8 cellular contexts compared by ENCODE assay signal in the genomic region with DNA sequence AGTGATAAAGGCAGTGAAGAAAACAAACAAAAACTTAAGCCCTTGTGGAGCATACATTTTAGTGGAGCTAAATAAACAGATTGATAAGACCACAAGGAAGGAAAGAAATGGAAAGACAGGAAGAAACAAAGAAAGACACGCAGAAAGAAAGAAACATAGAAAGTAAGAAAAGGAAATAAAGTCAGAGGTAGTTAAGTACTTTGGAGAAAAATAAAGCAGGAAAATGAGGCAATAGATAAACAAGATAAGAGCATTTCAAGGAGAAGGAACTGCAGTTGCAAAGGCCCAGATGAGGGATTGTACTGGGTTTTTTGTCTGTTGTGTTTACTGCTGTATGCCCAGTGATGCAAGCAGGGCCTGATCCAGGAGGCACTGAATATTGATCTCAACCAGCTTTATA. TPM values are rescaled to one million over a fixed set of nuclear protein-coding genes. Genes with fewer than 3 reads are reported as not detected.
A peak's percentile ranks its signal among the peaks of the same experiment; 100 is the strongest.
DNase-seq lines count a peak whose midpoint lies in the region; ATAC-seq and TF ChIP-seq lines count a peak whose summit lies in the region.

No MANE protein-coding gene starts in this region.

- H3K4me1 Mint-ChIP-seq in activated T-cell treated with anti-CD3 and anti-CD28 coated beads, Interleukin-2, amount 50 U/mL, for 24 hours (ENCODE audit: low read depth), result peaks cover 48% of the 10 kb centered on the region
- H3K4me1 Mint-ChIP-seq in activated CD8-positive, alpha-beta T cell treated with anti-CD3 and anti-CD28 coated beads, Interleukin-2, amount 10 ng/mL, durations not matched to agents 7 days and 5 days (ENCODE audit: low read depth), result peaks cover 36% of the 10 kb centered on the region

- H3K27me3 ChIP-seq in iPS-18a (ENCODE audit: control insufficient read depth, insufficient read depth, low read length), result peaks cover 10% of the 10 kb centered on the region
- no peaks in the 10 kb centered on the region for H3K27me3 ChIP-seq in stomach

- H3K9me3 Mint-ChIP-seq in activated T-cell treated with anti-CD3 and anti-CD28 coated beads, Interleukin-2, amount 50 U/mL, for 24 hours, result no peaks in the 10 kb centered on the region
- H3K9me3 Mint-ChIP-seq in activated CD8-positive, alpha-beta T cell treated with anti-CD3 and anti-CD28 coated beads, Interleukin-2, amount 10 ng/mL, durations not matched to agents 7 days and 5 days (ENCODE audit: insufficient read depth), result no peaks in the 10 kb centered on the region

- H3K4me3 Mint-ChIP-seq in activated T-cell treated with anti-CD3 and anti-CD28 coated beads, Interleukin-2, amount 50 U/mL, for 24 hours, result peak overlapping the region; percentile 97
- peak overlapping the region; percentile 91 for H3K4me3 Mint-ChIP-seq in activated CD8-positive, alpha-beta T cell treated with anti-CD3 and anti-CD28 coated beads, Interleukin-2, amount 10 ng/mL, durations not matched to agents 7 days and 5 days

- H3K9me3 ChIP-seq in iPS-18a (ENCODE audit: control insufficient read depth, low read depth, low read length) (no peaks in the 10 kb centered on the region), stomach (no peaks in the 10 kb centered on the region)

- CTCF ChIA-PET in activated CD8-positive, alpha-beta T cell treated with anti-CD3 and anti-CD28 coated beads, Interleukin-2, amount 10 ng/mL, durations not matched to agents 7 days and 5 days (lab: Charles Lee), result interaction anchor here (0.9 to 4.0 kb wide), 12 partner anchors 9 to 498 kb away, joined by 3 to 49 read pairs (median 5); a partner anchor contains a TSS

- peak overlapping the region; percentile 95 for H3K4me3 ChIP-seq in iPS-18a (ENCODE audit: low read length)
- H3K4me3 ChIP-seq in stomach, result peak overlapping the region; percentile 64 to 96 (median 74)

- peaks cover 6% of the 10 kb centered on the region for H3K36me3 ChIP-seq in iPS-18a (ENCODE audit: control insufficient read depth, low read depth, low read length)
- peaks cover 13 to 21% (median 16%) of the 10 kb centered on the region in 4 donors for H3K36me3 ChIP-seq in stomach

- TF ChIP-seq CTCF in stomach (IDR thresholded peaks at IDR 0.05) (no peak), GM10266 (IDR thresholded peaks at IDR 0.05; ENCODE audit: control insufficient read depth, insufficient read depth, low read depth, missing control alignments) (no peak)

- H3K27ac Mint-ChIP-seq in activated T-cell treated with anti-CD3 and anti-CD28 coated beads, Interleukin-2, amount 50 U/mL, for 24 hours, result peak overlapping the region; percentile 94
- peak overlapping the region; percentile 47 for H3K27ac Mint-ChIP-seq in activated CD8-positive, alpha-beta T cell treated with anti-CD3 and anti-CD28 coated beads, Interleukin-2, amount 10 ng/mL, durations not matched to agents 7 days and 5 days

- POLR2A ChIA-PET in activated CD8-positive, alpha-beta T cell treated with anti-CD3 and anti-CD28 coated beads, Interleukin-2, amount 10 ng/mL, durations not matched to agents 7 days and 5 days (lab: Charles Lee), result interaction anchor here (0.7 to 2.4 kb wide), 5 partner anchors 8 to 253 kb away, joined by 3 to 17 read pairs (median 4); a partner anchor contains a TSS

- H3K36me3 Mint-ChIP-seq in activated T-cell treated with anti-CD3 and anti-CD28 coated beads, Interleukin-2, amount 50 U/mL, for 24 hours (ENCODE audit: low read depth), result peaks cover 52% of the 10 kb centered on the region
- H3K36me3 Mint-ChIP-seq in activated CD8-positive, alpha-beta T cell treated with anti-CD3 and anti-CD28 coated beads, Interleukin-2, amount 10 ng/mL, durations not matched to agents 7 days and 5 days (ENCODE audit: low read depth), result peaks cover 24% of the 10 kb centered on the region

- H3K27ac ChIP-seq in iPS-18a (ENCODE audit: low read length), result no peak overlapping the region
- peak overlapping the region in 4 of 5 donors; percentile 93 to 99 (median 96) for H3K27ac ChIP-seq in stomach

- peak overlapping the region; percentile 88 for H3K9ac ChIP-seq in iPS-18a (ENCODE audit: low read length)

- 12 to 28% (median 16%) methylated on average over 1 of the region's 1 CpG for WGBS in stomach, 5 donors

- TF ChIP-seq POLR2A in stomach (IDR thresholded peaks at IDR 0.05), result no peak

- peaks cover 4% of the 10 kb centered on the region for H3K4me1 ChIP-seq in iPS-18a (ENCODE audit: control insufficient read depth, low read depth, low read length)
- peaks cover 20 to 52% (median 37%) of the 10 kb centered on the region in 4 donors for H3K4me1 ChIP-seq in stomach

- TF ChIP-seq EP300 in stomach (IDR thresholded peaks at IDR 0.05), result no peak

- no peak for DNase-seq in activated T-cell treated with anti-CD3 and anti-CD28 coated beads, Interleukin-2, amount 50 U/mL, for 24 hours
- DNase-seq in activated T-cell treated with anti-CD3 and anti-CD28 coated beads, Interleukin-2, amount 50 U/mL, for 1 hour, result no peak
- no peak for DNase-seq in activated CD8-positive, alpha-beta T cell treated with anti-CD3 and anti-CD28 coated beads, Interleukin-2, amount 10 ng/mL, durations not matched to agents 7 days and 5 days
- DNase-seq in stomach (no peak), GM10266 (ENCODE audit: extremely low spot score) (no peak)

- intact Hi-C loops in stomach (cut with DNase I; ENCODE audit: low total_unique reads), result no loop called here

- H3K27me3 Mint-ChIP-seq in activated T-cell treated with anti-CD3 and anti-CD28 coated beads, Interleukin-2, amount 50 U/mL, for 24 hours, result no peaks in the 10 kb centered on the region
- no peaks in the 10 kb centered on the region for H3K27me3 Mint-ChIP-seq in activated CD8-positive, alpha-beta T cell treated with anti-CD3 and anti-CD28 coated beads, Interleukin-2, amount 10 ng/mL, durations not matched to agents 7 days and 5 days (ENCODE audit: low read depth)

- no peak for ATAC-seq in activated CD8-positive, alpha-beta T cell treated with anti-CD3 and anti-CD28 coated beads, Interleukin-2, amount 10 ng/mL, durations not matched to agents 7 days and 5 days
- ATAC-seq in GM21717 (IDR thresholded peaks at IDR 0.05; ENCODE audit: unreplicated experiment), result no peak
- ATAC-seq in GM19397 (IDR thresholded peaks at IDR 0.05; ENCODE audit: unreplicated experiment), result no peak

RNA-seq across cellular contexts. Expression of a gene that starts 1.0 kb away (rescaled TPM):
- 10 to 100 TPM; 31.9 to 36.6 TPM for total RNA-seq in activated CD8-positive, alpha-beta T cell treated with anti-CD3 and anti-CD28 coated beads, Interleukin-2, amount 10 ng/mL, durations not matched to agents 7 days and 5 days
- total RNA-seq in stomach, result 10 to 100 TPM in 2 of 5 donors, 1 to 10 TPM in 2, not detected in 1; 5.4 to 93.3 (median 15.4) TPM
- polyA plus RNA-seq in stomach, result 10 to 100 TPM; 29.6 to 46.3 (median 44.0) TPM

RNA-seq across cellular contexts. Expression of a gene that starts 1.4 kb away (rescaled TPM):
- total RNA-seq in activated CD8-positive, alpha-beta T cell treated with anti-CD3 and anti-CD28 coated beads, Interleukin-2, amount 10 ng/mL, durations not matched to agents 7 days and 5 days, result 10 to 100 TPM; 36.4 to 40.3 TPM
- 100 to 1,000 TPM in 1 of 5 donors, 10 to 100 TPM in 4; 21.1 to 764 (median 32.9) TPM for total RNA-seq in stomach
- polyA plus RNA-seq in stomach, result 10 to 100 TPM; 31.6 to 46.6 (median 35.7) TPM

RNA-seq across cellular contexts. Expression of a gene that starts 11.2 kb away (rescaled TPM):
- total RNA-seq in activated CD8-positive, alpha-beta T cell treated with anti-CD3 and anti-CD28 coated beads, Interleukin-2, amount 10 ng/mL, durations not matched to agents 7 days and 5 days, result 1 to 10 TPM in 1 of 2 experiments, under 1 TPM in 1; 0.79 to 1.1 TPM
- 1 to 10 TPM in 1 of 5 donors, not detected in 4; 3.9 TPM for total RNA-seq in stomach
- 1 to 10 TPM in 2 of 3 donors, under 1 TPM in 1; 0.68 to 1.2 (median 1.1) TPM for polyA plus RNA-seq in stomach

RNA-seq across cellular contexts. Expression of a gene that starts 22.7 kb away (rescaled TPM):
- 10 to 100 TPM; 58.9 to 63.5 TPM for total RNA-seq in activated CD8-positive, alpha-beta T cell treated with anti-CD3 and anti-CD28 coated beads, Interleukin-2, amount 10 ng/mL, durations not matched to agents 7 days and 5 days
- total RNA-seq in stomach, result 1 to 10 TPM in 4 of 5 donors, not detected in 1; 1.8 to 9.2 (median 3.4) TPM
- polyA plus RNA-seq in stomach, result 10 to 100 TPM in 1 of 3 donors, 1 to 10 TPM in 2; 6.9 to 10.0 (median 9.3) TPM

RNA-seq across cellular contexts. Expression of a gene that starts 29.7 kb away (rescaled TPM):
- 10 to 100 TPM; 36.2 to 36.6 TPM for total RNA-seq in activated CD8-positive, alpha-beta T cell treated with anti-CD3 and anti-CD28 coated beads, Interleukin-2, amount 10 ng/mL, durations not matched to agents 7 days and 5 days
- total RNA-seq in stomach, result 10 to 100 TPM in 2 of 5 donors, 1 to 10 TPM in 2, not detected in 1; 4.9 to 59.4 (median 18.2) TPM
- polyA plus RNA-seq in stomach, result 10 to 100 TPM; 24.1 to 37.8 (median 31.4) TPM
